Comparison of ENCODE assay signal across 29 cellular contexts in genomic region chr6:34475167-34476047, GRCh38. TPM values are rescaled to one million over a fixed set of nuclear protein-coding genes. Genes with fewer than 3 reads are reported as not detected.
DNase-seq lines count a peak whose midpoint lies in the region; ATAC-seq, FAIRE-seq and TF ChIP-seq lines count a peak whose summit lies in the region.
"Had no signal": no experiment of that assay in that cellular context is flagged by ENCODE, and none has a peak within 500 bp of the region (broad histone marks: within the 10 kb centered on the region; RNA-seq: fewer than 3 reads in every experiment).

No MANE protein-coding gene starts in this region.

- CTCF ChIA-PET in activated CD8-positive, alpha-beta memory T cell treated with anti-CD3 and anti-CD28 coated beads, Interleukin-2, amount 10 ng/mL, durations not matched to agents 7 days and 5 days (lab: Charles Lee), result interaction anchor here (0.6 to 1.6 kb wide), 7 partner anchors 8 to 276 kb away, joined by 3 to 6 read pairs (median 3); partner anchors contain the start of gene PACSIN1
- CTCF ChIA-PET in OCI-LY7 (lab: Charles Lee; ENCODE audit: unreplicated experiment), result interaction anchor here (0.6 to 1.2 kb wide), 2 partner anchors 10 to 420 kb away, joined by 3 to 4 read pairs; partner anchors contain the start of gene PACSIN1

- POLR2A ChIA-PET in OCI-LY7 (lab: Charles Lee), result interaction anchor here (0.6 to 1.5 kb wide), 3 partner anchors 8 to 97 kb away, joined by 3 to 7 read pairs (median 3); partner anchors contain the start of gene PACSIN1

- no peaks in the 10 kb centered on the region for H4K20me1 ChIP-seq in OCI-LY7 (ENCODE audit: insufficient read depth, low read length)

- H3K4me3 Mint-ChIP-seq in activated CD8-positive, alpha-beta memory T cell treated with anti-CD3 and anti-CD28 coated beads, Interleukin-2, amount 10 ng/mL, durations not matched to agents 7 days and 5 days, result no peak overlapping the region
- H3K4me3 Mint-ChIP-seq: activated B cell treated with CpG ODN at 0.5 μM for 24 hours; B cell; stimulated activated naive B cell treated with anti-CD40 and anti-IgM and Interleukin-4, amounts not matched to agents 10 μg/mL and 1 μg/mL and 100 μg/mL, for 72 hours had no signal

- peaks cover 4% of the 10 kb centered on the region for H3K36me3 Mint-ChIP-seq in activated CD8-positive, alpha-beta memory T cell treated with anti-CD3 and anti-CD28 coated beads, Interleukin-2, amount 10 ng/mL, durations not matched to agents 7 days and 5 days
- H3K36me3 Mint-ChIP-seq: activated naive CD4-positive, alpha-beta T cell treated with anti-CD3 and anti-CD28 coated beads, Interleukin-2, amount 50 U/mL, for 72 hours had no signal

- ATAC-seq in activated CD8-positive, alpha-beta memory T cell treated with anti-CD3 and anti-CD28 coated beads, Interleukin-2, amount 10 ng/mL, durations not matched to agents 7 days and 5 days, result peak; percentile 64
- ATAC-seq: left cardiac atrium; stimulated activated naive B cell treated with anti-CD40 and anti-IgM and Interleukin-4, amounts not matched to agents 10 μg/mL and 1 μg/mL and 100 μg/mL, for 72 hours had no signal

- H3K9me3 ChIP-seq in OCI-LY7 (ENCODE audit: low read length), result no peaks in the 10 kb centered on the region
- H3K9me3 ChIP-seq: suprapubic skin had no signal

- H3K27me3 Mint-ChIP-seq in activated CD8-positive, alpha-beta memory T cell treated with anti-CD3 and anti-CD28 coated beads, Interleukin-2, amount 10 ng/mL, durations not matched to agents 7 days and 5 days, result no peaks in the 10 kb centered on the region
- H3K27me3 Mint-ChIP-seq: activated B cell treated with CpG ODN at 0.5 μM for 24 hours, B cell had no signal

- no peak overlapping the region for H3K4me2 ChIP-seq in OCI-LY7 (ENCODE audit: low read length)
- H3K4me2 ChIP-seq: KMS-11 had no signal

- no peaks in the 10 kb centered on the region for H3K9me2 ChIP-seq in OCI-LY7 (ENCODE audit: insufficient read depth, low read length)

- peak overlapping the region; percentile 10 for H3K27ac ChIP-seq in OCI-LY7 (ENCODE audit: low read depth, low read length, poor library complexity, severe bottlenecking)
- H3K27ac ChIP-seq: KMS-11, suprapubic skin had no signal

- H3K4me1 Mint-ChIP-seq in activated CD8-positive, alpha-beta memory T cell treated with anti-CD3 and anti-CD28 coated beads, Interleukin-2, amount 10 ng/mL, durations not matched to agents 7 days and 5 days, result peaks cover 14% of the 10 kb centered on the region
- H3K4me1 Mint-ChIP-seq: activated B cell treated with CpG ODN at 0.5 μM for 24 hours; B cell; stimulated activated naive B cell treated with anti-CD40 and anti-IgM and Interleukin-4, amounts not matched to agents 10 μg/mL and 1 μg/mL and 100 μg/mL, for 72 hours had no signal

- H3K4me3 ChIP-seq in OCI-LY7 (ENCODE audit: low read depth, low read length, poor library complexity, severe bottlenecking) (no peak overlapping the region), fibroblast of villous mesenchyme (ENCODE audit: low read depth, low read length) (no peak overlapping the region)
- H3K4me3 ChIP-seq: suprapubic skin had no signal

- H3K4me1 ChIP-seq in OCI-LY7 (ENCODE audit: insufficient read depth, low read length, poor library complexity, severe bottlenecking), result peaks cover 52% of the 10 kb centered on the region
- H3K4me1 ChIP-seq: suprapubic skin had no signal

- no peak for DNase-seq in activated CD8-positive, alpha-beta memory T cell treated with anti-CD3 and anti-CD28 coated beads, Interleukin-2, amount 10 ng/mL, durations not matched to agents 7 days and 5 days
- DNase-seq in activated CD8-positive, alpha-beta memory T cell treated with anti-CD3 and anti-CD28 coated beads, Interleukin-2, amount 50 U/mL, for 4 hours, result no peak
- no peak for DNase-seq in OCI-LY7 (ENCODE audit: low spot score)
- DNase-seq in fibroblast of villous mesenchyme (ENCODE audit: low read depth), result peak; percentile 73
- peak; percentile 41 for DNase-seq in urothelium cell line (ENCODE audit: low spot score)
- DNase-seq in head of caudate nucleus, result no peak
- no peak for DNase-seq in stimulated activated CD4-positive, alpha-beta T cell treated with anti-CD3 and anti-CD28 coated beads, Interleukin-1b, Interleukin-23, amount 100 ng/mL, for 48 hours
- no peak for DNase-seq in NK-92 treated with Interleukin-12 subunit alpha and Interleukin-12 subunit beta, amount 100 ng/mL, for 24 hours (lab: John Stamatoyannopoulos, UW)
- DNase-seq: activated B cell treated with CpG ODN at 0.5 μM for 24 hours; activated CD4-positive, alpha-beta T cell treated with anti-CD3 and anti-CD28 coated beads, Interleukin-2, amount 50 U/mL, for 4 hours; activated CD8-positive, alpha-beta memory T cell treated with anti-CD3 and anti-CD28 coated beads, Interleukin-2, amount 50 U/mL, for 48 hours; dermis blood vessel endothelial cell; DMS79 treated with DMSO at 0.1 percent for 48 hours; left cardiac atrium; MV-4-11; NCI-H524; occipital lobe; small intestine; stimulated activated CD4-positive, alpha-beta T cell treated with anti-CD3 and anti-CD28 coated beads, Interleukin-4, amount 100 ng/mL, for 1 hour; stimulated activated naive B cell treated with anti-CD40 and anti-IgM and Interleukin-4, amounts not matched to agents 10 μg/mL and 1 μg/mL and 100 μg/mL, for 72 hours had no signal

- no TSS peak for BruUV-seq in OCI-LY7 (replicated peaks; lab: Mats Ljungman, UMichigan)

- intact Hi-C loops in OCI-LY7 (cut with micrococcal nuclease; ENCODE audit: unreplicated experiment), result no loop called here
- intact Hi-C loops in head of caudate nucleus (cut with DNase I), result no loop called here

- TF ChIP-seq CTCF in OCI-LY7 (conservative IDR thresholded peaks at IDR 0.05; ENCODE audit: low read length) (no peak), fibroblast of villous mesenchyme (IDR thresholded peaks at IDR 0.05; ENCODE audit: insufficient read depth, low read depth, low read length) (no peak)

- no peak overlapping the region for H3K27ac Mint-ChIP-seq in activated CD8-positive, alpha-beta memory T cell treated with anti-CD3 and anti-CD28 coated beads, Interleukin-2, amount 10 ng/mL, durations not matched to agents 7 days and 5 days
- H3K27ac Mint-ChIP-seq: activated B cell treated with CpG ODN at 0.5 μM for 24 hours; activated naive CD4-positive, alpha-beta T cell treated with anti-CD3 and anti-CD28 coated beads, Interleukin-2, amount 50 U/mL, for 72 hours; activated T-helper 2 cell treated with anti-CD3 and anti-CD28 coated beads, Interferon-gamma antibody, Interleukin-2, Interleukin-4, amounts not matched to agents 10 μg/mL and 5 μg/mL and 100 μg/mL, durations not matched to agents 14 hours and 24 hours and 36 hours; B cell; stimulated activated naive B cell treated with anti-CD40 and anti-IgM and Interleukin-4, amounts not matched to agents 10 μg/mL and 1 μg/mL and 100 μg/mL, for 72 hours had no signal

- peaks cover 20% of the 10 kb centered on the region for H3K36me3 ChIP-seq in OCI-LY7 (ENCODE audit: insufficient read depth, low read length)
- H3K36me3 ChIP-seq: suprapubic skin had no signal

- peaks cover 86% of the 10 kb centered on the region; the same call in 1 of the 2 replicates for H3K79me2 ChIP-seq in OCI-LY7 (ENCODE audit: insufficient read depth, low read depth, low read length)

- H3K9me3 Mint-ChIP-seq in activated CD8-positive, alpha-beta memory T cell treated with anti-CD3 and anti-CD28 coated beads, Interleukin-2, amount 10 ng/mL, durations not matched to agents 7 days and 5 days (ENCODE audit: low read depth), result peaks cover 5% of the 10 kb centered on the region
- H3K9me3 Mint-ChIP-seq: activated B cell treated with CpG ODN at 0.5 μM for 24 hours; activated naive CD4-positive, alpha-beta T cell treated with anti-CD3 and anti-CD28 coated beads, Interleukin-2, amount 50 U/mL, for 72 hours; activated T-helper 2 cell treated with anti-CD3 and anti-CD28 coated beads, Interferon-gamma antibody, Interleukin-2, Interleukin-4, amounts not matched to agents 10 μg/mL and 5 μg/mL and 100 μg/mL, durations not matched to agents 14 hours and 24 hours and 36 hours had no signal

- no peak for FAIRE-seq in urothelium cell line (lab: Jason Lieb, UNC)
- FAIRE-seq: astrocyte, GM12892, small intestine had no signal

- no peak overlapping the region for H2AFZ ChIP-seq in OCI-LY7 (ENCODE audit: low read length)

RNA-seq across cellular contexts. Expression of gene PACSIN1, which starts 9.5 kb away (rescaled TPM):
- 1 to 10 TPM in 1 of 2 experiments, under 1 TPM in 1; 0.59 to 2.2 TPM for total RNA-seq in activated CD8-positive, alpha-beta memory T cell treated with anti-CD3 and anti-CD28 coated beads, Interleukin-2, amount 10 ng/mL, durations not matched to agents 7 days and 5 days
- total RNA-seq in OCI-LY7 (2014; rRNA removed; shearing (Covaris generic)), result 14.9 and 19.3 TPM in 2 replicates
- total RNA-seq in OCI-LY7 (2022), result 70.8 and 88.4 TPM in 2 replicates
- total RNA-seq in fibroblast of villous mesenchyme, result under 0.01 TPM in 2 replicates
- total RNA-seq: A673; activated T-helper 2 cell treated with anti-CD3 and anti-CD28 coated beads, Interferon-gamma antibody, Interleukin-2, Interleukin-4, amounts not matched to agents 10 μg/mL and 5 μg/mL and 100 μg/mL, durations not matched to agents 14 hours and 24 hours and 36 hours; dermis blood vessel endothelial cell; glomerular endothelial cell had no signal

RNA-seq across cellular contexts. Expression of gene RPS10, which starts 49.5 kb away (rescaled TPM):
- total RNA-seq in activated CD8-positive, alpha-beta memory T cell treated with anti-CD3 and anti-CD28 coated beads, Interleukin-2, amount 10 ng/mL, durations not matched to agents 7 days and 5 days, result 1,000 to 10,000 TPM; 1,124 to 1,323 TPM
- total RNA-seq in OCI-LY7 (2014; rRNA removed; shearing (Covaris generic)), result 2,738 and 2,938 TPM in 2 replicates
- total RNA-seq in OCI-LY7 (2022) (1,615 and 1,714 TPM in 2 replicates), fibroblast of villous mesenchyme (1,680 and 1,946 TPM in 2 replicates)

Comparison
In these comparisons a context has a peak if more than half of its experiments do, and no peak if none do; other contexts are left out.
1. DNase-seq: peak in fibroblast of villous mesenchyme (single experiment) and urothelium cell line (single experiment); none in activated CD8-positive, alpha-beta memory T cell treated with anti-CD3 and anti-CD28 coated beads, Interleukin-2, amount 10 ng/mL, durations not matched to agents 7 days and 5 days (single experiment), activated CD8-positive, alpha-beta memory T cell treated with anti-CD3 and anti-CD28 coated beads, Interleukin-2, amount 50 U/mL, for 4 hours (single experiment), OCI-LY7 (single experiment), head of caudate nucleus (0 of 42), stimulated activated CD4-positive, alpha-beta T cell treated with anti-CD3 and anti-CD28 coated beads, Interleukin-1b, Interleukin-23, amount 100 ng/mL, for 48 hours (single experiment) and NK-92 treated with Interleukin-12 subunit alpha and Interleukin-12 subunit beta, amount 100 ng/mL, for 24 hours (single experiment).
2. RNA of gene PACSIN1, which starts 9.5 kb away (total RNA-seq): 14.9 to 88.4 TPM in OCI-LY7; 0.59 to 2.2 TPM in activated CD8-positive, alpha-beta memory T cell treated with anti-CD3 and anti-CD28 coated beads, Interleukin-2, amount 10 ng/mL, durations not matched to agents 7 days and 5 days and under 0.01 TPM in fibroblast of villous mesenchyme; every median in the first group is over 4 times any median in the second.